Comparison of ENCODE assay signal across 7 cellular contexts in the genomic region with DNA sequence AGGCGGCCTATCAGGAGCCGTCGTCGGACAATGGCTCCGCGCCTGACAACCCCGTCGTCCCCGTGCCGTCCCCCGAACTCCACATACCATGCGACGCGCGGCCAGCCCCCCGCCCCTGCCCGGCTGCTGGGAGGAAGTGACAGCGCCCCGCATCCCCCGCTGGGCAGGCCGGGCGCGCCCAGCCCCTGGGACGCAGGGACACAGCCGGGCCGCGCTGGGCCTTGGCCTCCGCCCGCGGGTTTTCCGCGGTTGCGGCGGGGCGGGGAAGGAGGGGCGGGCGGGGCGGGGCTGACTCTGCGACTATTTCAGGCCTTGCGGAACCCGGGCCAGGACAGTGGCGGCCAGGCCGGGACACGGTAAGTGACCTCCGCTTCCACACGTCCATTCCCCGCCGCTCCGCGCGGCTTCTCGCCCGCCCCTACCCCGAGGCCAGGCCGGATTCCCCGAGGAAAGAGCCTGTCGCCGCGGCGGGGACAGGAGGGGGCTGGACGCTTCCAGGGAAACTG. TPM values are rescaled to one million over a fixed set of nuclear protein-coding genes. Genes with fewer than 3 reads are reported as not detected.
DNase-seq lines count a peak whose midpoint lies in the region; ATAC-seq and TF ChIP-seq lines count a peak whose summit lies in the region.

A gene with protein sequence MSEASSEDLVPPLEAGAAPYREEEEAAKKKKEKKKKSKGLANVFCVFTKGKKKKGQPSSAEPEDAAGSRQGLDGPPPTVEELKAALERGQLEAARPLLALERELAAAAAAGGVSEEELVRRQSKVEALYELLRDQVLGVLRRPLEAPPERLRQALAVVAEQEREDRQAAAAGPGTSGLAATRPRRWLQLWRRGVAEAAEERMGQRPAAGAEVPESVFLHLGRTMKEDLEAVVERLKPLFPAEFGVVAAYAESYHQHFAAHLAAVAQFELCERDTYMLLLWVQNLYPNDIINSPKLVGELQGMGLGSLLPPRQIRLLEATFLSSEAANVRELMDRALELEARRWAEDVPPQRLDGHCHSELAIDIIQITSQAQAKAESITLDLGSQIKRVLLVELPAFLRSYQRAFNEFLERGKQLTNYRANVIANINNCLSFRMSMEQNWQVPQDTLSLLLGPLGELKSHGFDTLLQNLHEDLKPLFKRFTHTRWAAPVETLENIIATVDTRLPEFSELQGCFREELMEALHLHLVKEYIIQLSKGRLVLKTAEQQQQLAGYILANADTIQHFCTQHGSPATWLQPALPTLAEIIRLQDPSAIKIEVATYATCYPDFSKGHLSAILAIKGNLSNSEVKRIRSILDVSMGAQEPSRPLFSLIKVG (plus strand): TSS at position 334 of the 506 bp plus-strand sequence. CDS start 2,997 bp downstream, outside the sequence.

- H3K4me2 ChIP-seq in trophoblast cell (ENCODE audit: low read length) = peak within 1 kb of the TSS; percentile 49

- peak within 1 kb of the TSS; percentile 27 for H4K91ac ChIP-seq in trophoblast cell (ENCODE audit: low read depth, low read length)

- peak within 1 kb of the TSS; percentile 48 for H3K18ac ChIP-seq in trophoblast cell (ENCODE audit: low read length)

- H3K9me3 ChIP-seq in RWPE2 (ENCODE audit: severe bottlenecking) = no peaks in the 10 kb centered on the region
- H3K9me3 ChIP-seq in trophoblast cell (ENCODE audit: insufficient read depth, low read depth, low read length) = no peaks in the 10 kb centered on the region

- no peak within 1 kb of the TSS for H3K9ac ChIP-seq in trophoblast cell (ENCODE audit: low read length)

- DNase-seq in RWPE2 (ENCODE audit: low spot score) (no peak), glomerular visceral epithelial cell (ENCODE audit: extremely low spot score) (peak; percentile 68), trophoblast cell (peak; percentile 61 to 84), NCI-H1694 (lab: John Stamatoyannopoulos, UW) (no peak), HEK293T (ENCODE audit: extremely low spot score) (no peak)

- CTCF ChIA-PET in HEK293T (lab: Yijun Ruan, JAX) = interaction anchor here (0.6 kb wide), 1 partner anchor 141 kb away, joined by 5 read pairs; no protein-coding TSS in a partner anchor

- H2AK5ac ChIP-seq in trophoblast cell (ENCODE audit: low read length) = peak within 1 kb of the TSS; percentile 36

- H4K8ac ChIP-seq in trophoblast cell (ENCODE audit: low read depth, low read length) = peak within 1 kb of the TSS; percentile 34

- H2BK12ac ChIP-seq in trophoblast cell (ENCODE audit: low read length) = no peak within 1 kb of the TSS

- H2BK5ac ChIP-seq in trophoblast cell (ENCODE audit: low read depth, low read length, poor library complexity) = no peak within 1 kb of the TSS

- H2BK120ac ChIP-seq in trophoblast cell (ENCODE audit: insufficient read depth, low read length, poor library complexity) = no peak within 1 kb of the TSS

- TF ChIP-seq CTCF in RWPE2 (IDR thresholded peaks at IDR 0.05; ENCODE audit: poor library complexity, severe bottlenecking) = no peak

- H3K4me3 ChIP-seq in RWPE2 (ENCODE audit: severe bottlenecking) = peak within 1 kb of the TSS; percentile 26
- peak within 1 kb of the TSS; percentile 46 for H3K4me3 ChIP-seq in trophoblast cell (ENCODE audit: low read depth, low read length)

- H3K23ac ChIP-seq in trophoblast cell (ENCODE audit: low read length) = no peak within 1 kb of the TSS

- TF ChIP-seq POLR2A in GM19099 (IDR thresholded peaks at IDR 0.05; ENCODE audit: extremely low read depth, insufficient read length, low read depth) = peak; percentile 75

- H2AFZ ChIP-seq in trophoblast cell (ENCODE audit: insufficient read depth, low read length, poor library complexity) = no peak within 1 kb of the TSS

- no peak within 1 kb of the TSS for H4K12ac ChIP-seq in trophoblast cell (ENCODE audit: low read depth, low read length)

- no peak for ATAC-seq in RWPE2 (ENCODE audit: low read depth)
- no peak for ATAC-seq in GM18520 (IDR thresholded peaks at IDR 0.05; ENCODE audit: unreplicated experiment)

- H3K4me1 ChIP-seq in RWPE2 (ENCODE audit: insufficient read depth, poor library complexity, severe bottlenecking) (peaks cover 32% of the 10 kb centered on the region), trophoblast cell (ENCODE audit: control insufficient read depth in 1 of 2, insufficient read depth in 2 of 2, low read length in 2 of 2) (peaks cover 15 to 27% of the 10 kb centered on the region in 2 experiments)

- POLR2A ChIA-PET in HEK293T (lab: Yijun Ruan, JAX) = no interaction called here

- H3K27ac ChIP-seq in RWPE2 (ENCODE audit: poor library complexity, severe bottlenecking) (peak within 1 kb of the TSS; percentile 56), trophoblast cell (ENCODE audit: low read depth, low read length) (no peak within 1 kb of the TSS)

- H3K14ac ChIP-seq in trophoblast cell (ENCODE audit: low read length) = no peak within 1 kb of the TSS

- peaks cover 5% of the 10 kb centered on the region for H3K79me1 ChIP-seq in trophoblast cell (ENCODE audit: low read length)

- no peak within 1 kb of the TSS for H3K4ac ChIP-seq in trophoblast cell (ENCODE audit: low read depth, low read length)

- H3K36me3 ChIP-seq in RWPE2 (ENCODE audit: low read depth) (no peaks in the 10 kb centered on the region), trophoblast cell (ENCODE audit: control insufficient read depth in 1 of 2, insufficient read depth in 2 of 2, low read length in 2 of 2) (no peaks in the 10 kb centered on the region)

- no peaks in the 10 kb centered on the region for H3K79me2 ChIP-seq in trophoblast cell (ENCODE audit: control insufficient read depth, insufficient read depth, low read length, poor library complexity)

- H3K27me3 ChIP-seq in RWPE2 (ENCODE audit: insufficient read depth, poor library complexity, severe bottlenecking) = no peaks in the 10 kb centered on the region
- peaks cover 15% of the 10 kb centered on the region for H3K27me3 ChIP-seq in trophoblast cell (ENCODE audit: insufficient read depth, low read length)

- WGBS in trophoblast cell (ENCODE audit: extremely low coverage, insufficient coverage, insufficient read length) = no CpG with 5 or more reads among the region's 61 CpGs

TF ChIP-seq in HEK293T, 16 proteins besides CTCF, POLR2A, EP300 and RAD21:
- TF ChIP-seq TARDBP (IDR thresholded peaks at IDR 0.05) (no peak), L3MBTL2 (conservative IDR thresholded peaks at IDR 0.05) (no peak), ZNF384 (IDR thresholded peaks at IDR 0.05) (no peak), FOXM1 (IDR thresholded peaks at IDR 0.05; ENCODE audit: borderline replicate concordance) (no peak), BHLHE40 (IDR thresholded peaks at IDR 0.05; ENCODE audit: borderline replicate concordance) (no peak), PKNOX1 (IDR thresholded peaks at IDR 0.05) (no peak), NFRKB (IDR thresholded peaks at IDR 0.05) (no peak), FOXK2 (IDR thresholded peaks at IDR 0.05) (no peak), FOXA1 (IDR thresholded peaks at IDR 0.05) (no peak), ARNT (IDR thresholded peaks at IDR 0.05) (no peak), HDGF (IDR thresholded peaks at IDR 0.05; ENCODE audit: borderline replicate concordance) (no peak), ELF4 (IDR thresholded peaks at IDR 0.05) (no peak), LEF1 (IDR thresholded peaks at IDR 0.05; ENCODE audit: borderline replicate concordance) (no peak), CTBP1 (IDR thresholded peaks at IDR 0.05; ENCODE audit: borderline replicate concordance) (no peak), SUZ12 (IDR thresholded peaks at IDR 0.05) (no peak)
TF ChIP-seq in HEK293T: peak in this region for 0.

RNA-seq across cellular contexts. Expression of the gene that starts here (rescaled TPM):
- 185 and 205 TPM in 2 replicates for polyA plus RNA-seq in trophoblast cell (2013)

Comparison
In these comparisons a context has a peak if more than half of its experiments do, and no peak if none do; other contexts are left out.
1. DNase-seq: peak in glomerular visceral epithelial cell (single experiment) and trophoblast cell (2 of 2); none in RWPE2 (single experiment), NCI-H1694 (single experiment) and HEK293T (single experiment).